Comparison of ENCODE assay signal across 8 cellular contexts in the genomic region with DNA sequence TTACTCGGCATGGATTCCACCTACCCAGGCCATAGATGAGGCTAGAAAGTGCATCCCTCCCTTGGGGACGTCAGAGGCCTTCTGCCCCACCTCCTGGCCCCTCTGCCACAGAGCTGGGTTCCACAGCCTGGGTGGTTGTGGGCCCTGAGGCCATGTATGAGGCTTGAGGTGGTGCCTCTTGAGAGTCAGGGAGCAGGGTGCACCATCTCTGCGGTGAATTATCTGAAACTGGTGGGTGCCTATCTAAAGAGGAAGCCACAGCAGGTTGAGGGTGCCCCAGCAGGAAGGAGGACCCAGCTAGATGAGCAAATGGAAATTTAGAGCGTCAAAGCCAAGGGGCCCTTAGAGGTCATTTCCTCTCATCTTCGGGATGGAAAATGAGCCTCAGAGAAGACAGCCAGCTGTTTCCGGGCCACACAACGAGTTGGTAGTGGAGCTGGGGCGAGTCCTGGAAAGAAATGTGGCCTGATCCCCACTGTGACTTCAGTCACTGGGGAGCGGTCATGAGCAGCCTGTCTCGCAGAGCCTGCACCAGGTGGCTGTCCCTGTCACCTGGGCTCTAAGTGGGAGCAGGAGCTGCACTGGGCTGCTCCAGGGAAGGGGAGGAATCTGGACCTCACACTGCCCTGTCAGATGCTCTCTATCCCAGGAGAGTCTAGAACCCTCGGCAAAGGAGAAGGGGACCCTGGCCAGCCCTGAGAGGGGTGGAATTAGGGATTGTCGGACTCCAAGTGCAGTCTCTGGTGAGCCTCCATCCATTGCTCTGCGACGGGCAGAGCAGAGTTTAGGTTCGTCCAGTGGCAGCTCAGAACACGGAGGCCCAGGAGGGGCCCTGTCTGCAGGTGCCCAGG. TPM values are rescaled to one million over a fixed set of nuclear protein-coding genes. Genes with fewer than 3 reads are reported as not detected.
DNase-seq lines count a peak whose midpoint lies in the region; ATAC-seq and TF ChIP-seq lines count a peak whose summit lies in the region.

No MANE protein-coding gene starts in this region.

- peaks cover 4% of the 10 kb centered on the region; the same call in 1 of the 2 replicates for H3K36me3 ChIP-seq in Caco-2 (ENCODE audit: control insufficient read depth, insufficient read depth, low read length)
- no peaks in the 10 kb centered on the region for H3K36me3 ChIP-seq in left ventricle myocardium inferior

- CTCF ChIA-PET in Caco-2 (lab: Charles Lee), result interaction anchor here (0.7 to 1.2 kb wide), 2 partner anchors 9 to 87 kb away, joined by 3 read pairs; no protein-coding TSS in a partner anchor

- H3K27me3 ChIP-seq in Caco-2 (replicated peaks; ENCODE audit: control insufficient read depth, insufficient read depth, low read length) (no peaks in the 10 kb centered on the region), left ventricle myocardium inferior (ENCODE audit: low read depth) (no peaks in the 10 kb centered on the region)

- H3K4me1 Mint-ChIP-seq in Caco-2 (ENCODE audit: low read depth, unreplicated experiment), result no peaks in the 10 kb centered on the region
- H3K4me1 Mint-ChIP-seq in activated T-cell treated with anti-CD3 and anti-CD28 coated beads, Interleukin-2, amount 50 U/mL, for 24 hours (ENCODE audit: low read depth), result peaks cover 95% of the 10 kb centered on the region

- POLR2A ChIA-PET in Caco-2 (lab: Charles Lee), result no interaction called here

- H3K9me3 Mint-ChIP-seq in Caco-2 (ENCODE audit: unreplicated experiment), result no peaks in the 10 kb centered on the region
- H3K9me3 Mint-ChIP-seq in activated T-cell treated with anti-CD3 and anti-CD28 coated beads, Interleukin-2, amount 50 U/mL, for 24 hours, result no peaks in the 10 kb centered on the region

- DNase-seq in Caco-2 (no peak), NB4 (ENCODE audit: low read depth) (peak; percentile 94), left ventricle myocardium inferior (no peak), RKO (ENCODE audit: low spot score) (no peak), cortex of kidney (lab: John Stamatoyannopoulos, UW) (no peak)
- DNase-seq in activated T-cell treated with anti-CD3 and anti-CD28 coated beads, Interleukin-2, amount 50 U/mL, for 24 hours, result peak; percentile 83
- peak; percentile 46 to 68 (median 60) for DNase-seq in stimulated activated CD4-positive, alpha-beta T cell treated with anti-CD3 and anti-CD28 coated beads, TNF-alpha, amount 100 ng/mL, for 48 hours (ENCODE audit: low read depth in 3 of 3)

- peak overlapping the region; percentile 79 for H3K27ac ChIP-seq in left ventricle myocardium inferior (replicated peaks)

- intact Hi-C loops in Caco-2 (cut with micrococcal nuclease; ENCODE audit: unreplicated experiment) (no loop called here), left ventricle myocardium inferior (cut with micrococcal nuclease) (no loop called here)

- peak overlapping the region; percentile 50 for H3K27ac Mint-ChIP-seq in Caco-2 (ENCODE audit: unreplicated experiment)
- peak overlapping the region; percentile 100 for H3K27ac Mint-ChIP-seq in activated T-cell treated with anti-CD3 and anti-CD28 coated beads, Interleukin-2, amount 50 U/mL, for 24 hours

- H3K4me1 ChIP-seq in Caco-2, result no peaks in the 10 kb centered on the region
- H3K4me1 ChIP-seq in left ventricle myocardium inferior, result peaks cover 74% of the 10 kb centered on the region

- H3K4me3 Mint-ChIP-seq in Caco-2 (ENCODE audit: unreplicated experiment), result no peak overlapping the region
- H3K4me3 Mint-ChIP-seq in activated T-cell treated with anti-CD3 and anti-CD28 coated beads, Interleukin-2, amount 50 U/mL, for 24 hours, result peak overlapping the region; percentile 75

- H3K9me3 ChIP-seq in Caco-2 (no peaks in the 10 kb centered on the region), left ventricle myocardium inferior (replicated peaks) (no peaks in the 10 kb centered on the region)

- ATAC-seq in GM21723 (IDR thresholded peaks at IDR 0.05; ENCODE audit: unreplicated experiment), result peak; percentile 42

- no peak overlapping the region for H3K4me3 ChIP-seq in Caco-2 (ENCODE audit: low read depth, low read length)
- peak overlapping the region; percentile 7 for H3K4me3 ChIP-seq in NB4 (ENCODE audit: low read depth, low read length)
- H3K4me3 ChIP-seq in left ventricle myocardium inferior, result no peak overlapping the region

- no peaks in the 10 kb centered on the region for H3K27me3 Mint-ChIP-seq in Caco-2 (ENCODE audit: insufficient read depth, unreplicated experiment)
- H3K27me3 Mint-ChIP-seq in activated T-cell treated with anti-CD3 and anti-CD28 coated beads, Interleukin-2, amount 50 U/mL, for 24 hours, result no peaks in the 10 kb centered on the region

- BruUV-seq in Caco-2 (replicated peaks; lab: Mats Ljungman, UMichigan), result no TSS peak

- TF ChIP-seq CTCF in Caco-2 (IDR thresholded peaks at IDR 0.05; ENCODE audit: insufficient read depth in 1 of 2, low read depth in 1 of 2, low read length in 1 of 2, severe bottlenecking in 1 of 2, unreplicated experiment in 1 of 2) (no peak), NB4 (IDR thresholded peaks at IDR 0.05; ENCODE audit: low read depth, low read length) (no peak), left ventricle myocardium inferior (IDR thresholded peaks at IDR 0.05; ENCODE audit: borderline replicate concordance) (no peak)

- peaks cover 25% of the 10 kb centered on the region for H3K36me3 Mint-ChIP-seq in Caco-2 (ENCODE audit: insufficient read depth, unreplicated experiment)
- peaks cover 82% of the 10 kb centered on the region for H3K36me3 Mint-ChIP-seq in activated T-cell treated with anti-CD3 and anti-CD28 coated beads, Interleukin-2, amount 50 U/mL, for 24 hours (ENCODE audit: low read depth)

- no peak for TF ChIP-seq POLR2A in NB4 (IDR thresholded peaks at IDR 0.05; ENCODE audit: extremely low read depth, insufficient read length)

RNA-seq across cellular contexts. Expression of gene ADORA2A, which starts 7.3 kb away (rescaled TPM):
- 4.0 and 4.9 TPM in 2 replicates for total RNA-seq in Caco-2 (2022)
- 3.6 TPM for total RNA-seq in left ventricle myocardium inferior

Comparison
In these comparisons a context has a peak if more than half of its experiments do, and no peak if none do; other contexts are left out.
1. DNase-seq: peak in NB4 (single experiment), activated T-cell treated with anti-CD3 and anti-CD28 coated beads, Interleukin-2, amount 50 U/mL, for 24 hours (single experiment) and stimulated activated CD4-positive, alpha-beta T cell treated with anti-CD3 and anti-CD28 coated beads, TNF-alpha, amount 100 ng/mL, for 48 hours (3 of 3); none in Caco-2 (0 of 2), left ventricle myocardium inferior (single experiment), RKO (single experiment) and cortex of kidney (single experiment).